Comparison of ENCODE assay signal across 22 cellular contexts in genomic region chr17:82974136-82974952, GRCh38.
DNase-seq lines count a peak whose midpoint lies in the region; ATAC-seq and TF ChIP-seq lines count a peak whose summit lies in the region.
"Had no signal": no experiment of that assay in that cellular context is flagged by ENCODE, and none has a peak within 500 bp of the region (broad histone marks: within the 10 kb centered on the region; RNA-seq: fewer than 3 reads in every experiment).

No MANE protein-coding gene starts in this region.

- peak overlapping the region; percentile 44; the same call in 1 of the 2 replicates for H3K27ac ChIP-seq in BLaER1
- H3K27ac ChIP-seq in HCT116 (ENCODE audit: low read depth, low read length) = no peak overlapping the region
- no peak overlapping the region for H3K27ac ChIP-seq in neuronal stem cell (replicated peaks; ENCODE audit: low read length)
- H3K27ac ChIP-seq: epithelial cell of prostate had no signal

- no peaks in the 10 kb centered on the region for H3K79me1 ChIP-seq in neuronal stem cell (ENCODE audit: low read depth, low read length)

- H3K9me3 ChIP-seq in BLaER1 = no peaks in the 10 kb centered on the region
- no peaks in the 10 kb centered on the region for H3K9me3 ChIP-seq in HCT116 (ENCODE audit: control insufficient read depth in 1 of 2, insufficient read depth in 1 of 2, low read depth in 1 of 2, low read length in 2 of 2)
- H3K9me3 ChIP-seq in neuronal stem cell (replicated peaks in 1 of 2; ENCODE audit: control insufficient read depth in 2 of 2, insufficient read depth in 1 of 2, low read depth in 1 of 2, low read length in 2 of 2) = peaks cover 0 to 9% of the 10 kb centered on the region in 2 donors

- peak overlapping the region; percentile 17 for H4K8ac ChIP-seq in neuronal stem cell (ENCODE audit: low read depth, low read length)

- H3K4me3 ChIP-seq in BLaER1 (no peak overlapping the region), HCT116 (replicated peaks in 1 of 2; ENCODE audit: low read depth in 1 of 2, low read length in 2 of 2) (no peak overlapping the region), neuronal stem cell (ENCODE audit: low read length in 2 of 2) (no peak overlapping the region)
- H3K4me3 ChIP-seq: lung had no signal

- intact Hi-C loops in HCT116 (cut with micrococcal nuclease) = no loop called here

- peak overlapping the region; percentile 26 for H2BK15ac ChIP-seq in neuronal stem cell (ENCODE audit: low read length)

- H3K9me2 ChIP-seq in HCT116 (ENCODE audit: insufficient read depth) = no peaks in the 10 kb centered on the region

- H3K18ac ChIP-seq in neuronal stem cell (ENCODE audit: low read length) = peak overlapping the region; percentile 87

- DNase-seq in HCT116 (ENCODE audit: low read depth, low spot score) = no peak
- DNase-seq in germinal center (ENCODE audit: low spot score) = peak; percentile 1
- DNase-seq in neuronal stem cell (ENCODE audit: low spot score) = no peak
- DNase-seq in GM19238 (ENCODE audit: insufficient read length, low spot score) = no peak
- DNase-seq: activated CD8-positive, alpha-beta T cell treated with anti-CD3 and anti-CD28 coated beads, Interleukin-2, amount 10 ng/mL, durations not matched to agents 7 days and 5 days; activated naive CD4-positive, alpha-beta T cell treated with anti-CD3 and anti-CD28 coated beads for 36 hours; activated T-cell treated with anti-CD3 and anti-CD28 coated beads, Interleukin-2, amount 50 U/mL, for 24 hours; amniotic stem cell; caudate nucleus; Karpas-422; MV-4-11; NCI-H1694; NCI-H2171; NCI-H526; right cardiac atrium; stimulated activated CD4-positive, alpha-beta T cell treated with anti-CD3 and anti-CD28 coated beads, Interleukin-15, amount 100 ng/mL, for 24 hours had no signal

- H2BK120ac ChIP-seq in neuronal stem cell (ENCODE audit: low read depth, low read length) = peak overlapping the region; percentile 31

- no TSS peak for BruUV-seq in HCT116 (replicated peaks; lab: Mats Ljungman, UMichigan)

- H2AFZ ChIP-seq in HCT116 (ENCODE audit: low read depth, low read length, poor library complexity, severe bottlenecking) = no peak overlapping the region
- H2AFZ ChIP-seq in neuronal stem cell (ENCODE audit: low read length) = no peak overlapping the region

- CTCF ChIA-PET in HCT116 (lab: Charles Lee) = no interaction called here

- no peaks in the 10 kb centered on the region for H3K27me3 ChIP-seq in BLaER1
- H3K27me3 ChIP-seq in HCT116 (ENCODE audit: insufficient read depth, low read length) = no peaks in the 10 kb centered on the region
- no peaks in the 10 kb centered on the region for H3K27me3 ChIP-seq in neuronal stem cell (ENCODE audit: control insufficient read depth in 3 of 3, insufficient read depth in 3 of 3, low read depth in 1 of 3, low read length in 3 of 3)

- peak overlapping the region; percentile 39 for H2BK5ac ChIP-seq in neuronal stem cell (ENCODE audit: low read length)

- WGBS in neuronal stem cell (ENCODE audit: extremely low coverage in 2 of 2, insufficient read length in 2 of 2, insufficient replicate concordance in 1 of 2), 2 donors = no CpG with 5 or more reads among the region's 28 CpGs

- no peak overlapping the region for H3K4ac ChIP-seq in neuronal stem cell (ENCODE audit: low read length)

- H2BK12ac ChIP-seq in neuronal stem cell (ENCODE audit: low read length) = no peak overlapping the region

- TF ChIP-seq POLR2A in HCT116 (IDR thresholded peaks at IDR 0.05; ENCODE audit: borderline replicate concordance, extremely low read depth, insufficient read depth, insufficient read length) = no peak

- H3K4me2 ChIP-seq in BLaER1 (peak overlapping the region; percentile 64), HCT116 (ENCODE audit: low read length) (no peak overlapping the region), neuronal stem cell (ENCODE audit: insufficient read depth, low read length, poor library complexity, severe bottlenecking) (no peak overlapping the region)

- no peak overlapping the region for H2AK5ac ChIP-seq in neuronal stem cell (ENCODE audit: low read depth, low read length)

- no peak overlapping the region for H4K91ac ChIP-seq in neuronal stem cell (ENCODE audit: low read depth, low read length, poor library complexity)

- H3K36me3 ChIP-seq in BLaER1 (no peaks in the 10 kb centered on the region), HCT116 (ENCODE audit: control insufficient read depth in 1 of 2, insufficient read depth in 2 of 2, low read length in 2 of 2) (no peaks in the 10 kb centered on the region), neuronal stem cell (replicated peaks in 1 of 2; ENCODE audit: control insufficient read depth in 2 of 2, insufficient read depth in 2 of 2, low read length in 2 of 2) (no peaks in the 10 kb centered on the region)

- H3K9ac ChIP-seq in BLaER1 (no peak overlapping the region), HCT116 (ENCODE audit: low read length) (no peak overlapping the region), neuronal stem cell (ENCODE audit: low read depth, low read length, poor library complexity) (peak overlapping the region; percentile 21)

- peak overlapping the region; percentile 80 for H3K23ac ChIP-seq in neuronal stem cell (ENCODE audit: low read depth, low read length, poor library complexity)

- no peaks in the 10 kb centered on the region for H4K20me1 ChIP-seq in BLaER1
- H4K20me1 ChIP-seq in HCT116 (ENCODE audit: insufficient read depth) = no peaks in the 10 kb centered on the region

- H3K79me2 ChIP-seq in HCT116 (ENCODE audit: insufficient read depth, low read length) = no peaks in the 10 kb centered on the region

- peak overlapping the region; percentile 89 for H3K14ac ChIP-seq in neuronal stem cell (ENCODE audit: low read length)

- TF ChIP-seq RAD21 in HCT116 (IDR thresholded peaks at IDR 0.05; ENCODE audit: low read depth) = no peak

- H3K4me1 ChIP-seq in BLaER1 (peaks cover 72% of the 10 kb centered on the region), HCT116 (ENCODE audit: control insufficient read depth in 1 of 2, insufficient read depth in 2 of 2, low read length in 2 of 2) (no peaks in the 10 kb centered on the region), neuronal stem cell (ENCODE audit: control insufficient read depth in 2 of 2, insufficient read depth in 1 of 2, low read depth in 1 of 2, low read length in 2 of 2) (peaks cover 0 to 3% of the 10 kb centered on the region in 2 donors)

- no peak for TF ChIP-seq CTCF in HCT116 (IDR thresholded peaks at IDR 0.05 in 2 of 3, conservative IDR thresholded peaks at IDR 0.05 in 1 of 3; ENCODE audit: borderline replicate concordance in 1 of 3, insufficient read depth in 1 of 3, low read depth in 2 of 3, low read length in 2 of 3)

- POLR2A ChIA-PET in HCT116 (lab: Charles Lee) = no interaction called here

- ATAC-seq in HCT116 (0 out of 2 replicates have a peak, but pooled peaks have one; percentile 20), GM18861 (IDR thresholded peaks at IDR 0.05; ENCODE audit: unreplicated experiment) (no peak), HG03520 (IDR thresholded peaks at IDR 0.05; ENCODE audit: unreplicated experiment) (no peak), HG03378 (IDR thresholded peaks at IDR 0.05; ENCODE audit: unreplicated experiment) (no peak)
- ATAC-seq: activated CD8-positive, alpha-beta T cell treated with anti-CD3 and anti-CD28 coated beads, Interleukin-2, amount 10 ng/mL, durations not matched to agents 7 days and 5 days had no signal

- RAD21 ChIA-PET in HCT116 (lab: Charles Lee; ENCODE audit: low non-redundant PET in 1 of 2, low total read pairs in 2 of 2, uncharacterized antibody in 2 of 2, unreplicated experiment in 2 of 2) = no interaction called here

TF ChIP-seq in HCT116, 20 proteins besides CTCF, POLR2A, EP300 and RAD21 (continues in another document):
- TF ChIP-seq JUND (IDR thresholded peaks at IDR 0.05) (no peak), TCF7L2 (IDR thresholded peaks at IDR 0.05; ENCODE audit: borderline replicate concordance, extremely low read depth, insufficient read depth, insufficient read length) (no peak), ZFX (IDR thresholded peaks at IDR 0.05) (no peak), FOSL1 (IDR thresholded peaks at IDR 0.05; ENCODE audit: low read depth) (no peak), ELF1 (IDR thresholded peaks at IDR 0.05; ENCODE audit: borderline replicate concordance, low read depth) (no peak), ZBTB33 (IDR thresholded peaks at IDR 0.05; ENCODE audit: extremely low read depth, insufficient replicate concordance, low read length) (no peak)
